ENCODE assay signal across 30 cellular contexts in genomic region chr7:155395176-155395797, GRCh38.
DNase-seq lines count a peak whose midpoint lies in the region; ATAC-seq and TF ChIP-seq lines count a peak whose summit lies in the region.
"Had no signal": no experiment of that assay in that cellular context is flagged by ENCODE, and none has a peak within 500 bp of the region (broad histone marks: within the 10 kb centered on the region; RNA-seq: fewer than 3 reads in every experiment).

No MANE protein-coding gene starts in this region.

- no peaks in the 10 kb centered on the region for H3K36me3 ChIP-seq in H7 (replicated peaks; ENCODE audit: control insufficient read depth, insufficient read depth, low read length)
- H3K36me3 ChIP-seq in neural progenitor cell, result no peaks in the 10 kb centered on the region
- H3K36me3 ChIP-seq: left lung, stomach, transverse colon had no signal

- no peaks in the 10 kb centered on the region for H3K4me1 ChIP-seq in neural progenitor cell
- H3K4me1 ChIP-seq: left lung, stomach, transverse colon had no signal

- H3F3A ChIP-seq in neural progenitor cell (ENCODE audit: low read depth), result no peaks in the 10 kb centered on the region

- H3K4me3 ChIP-seq in H7 (ENCODE audit: insufficient read depth, low read depth, low read length) (no peak overlapping the region), neural progenitor cell (no peak overlapping the region)
- H3K4me3 ChIP-seq: left lung, skin epidermis, stomach, transverse colon had no signal

- H3K27me3 Mint-ChIP-seq in neural progenitor cell (ENCODE audit: insufficient read depth, low read depth), result peaks cover 16% of the 10 kb centered on the region

- no peaks in the 10 kb centered on the region for H3K79me2 ChIP-seq in neural progenitor cell (ENCODE audit: low read depth)

- H3K27ac Mint-ChIP-seq in neural progenitor cell, result peak overlapping the region; percentile 63
- H3K27ac Mint-ChIP-seq: activated naive CD8-positive, alpha-beta T cell treated with anti-CD3 and anti-CD28 coated beads, Interleukin-2, amount 10 ng/mL, durations not matched to agents 7 days and 5 days; immature natural killer cell; T-helper 2 cell treated with Interferon-gamma antibody and Interleukin-4, amounts not matched to agents 5 μg/mL and 100 μg/mL, for 36 hours had no signal

- H3K27me3 ChIP-seq in H7 (ENCODE audit: control insufficient read depth, insufficient read depth, low read length) (no peaks in the 10 kb centered on the region), neural progenitor cell (peaks cover 67% of the 10 kb centered on the region)

- no peaks in the 10 kb centered on the region for H3K9me3 Mint-ChIP-seq in neural progenitor cell
- H3K9me3 Mint-ChIP-seq: activated naive CD8-positive, alpha-beta T cell treated with anti-CD3 and anti-CD28 coated beads, Interleukin-2, amount 10 ng/mL, durations not matched to agents 7 days and 5 days; immature natural killer cell; naive thymus-derived CD8-positive, alpha-beta T cell; T-helper 2 cell treated with Interferon-gamma antibody and Interleukin-4, amounts not matched to agents 5 μg/mL and 100 μg/mL, for 36 hours had no signal

- H3K9ac ChIP-seq in neural progenitor cell, result no peak overlapping the region
- H3K9ac ChIP-seq: KMS-11 had no signal

- no peak for ATAC-seq in GM18517 (IDR thresholded peaks at IDR 0.05; ENCODE audit: unreplicated experiment)
- ATAC-seq in GM21737 (IDR thresholded peaks at IDR 0.05; ENCODE audit: unreplicated experiment), result no peak
- ATAC-seq in GM21423 (IDR thresholded peaks at IDR 0.05; ENCODE audit: unreplicated experiment), result no peak
- ATAC-seq: left lung; naive thymus-derived CD8-positive, alpha-beta T cell had no signal

- peaks cover 22% of the 10 kb centered on the region for H3K4me1 Mint-ChIP-seq in neural progenitor cell
- H3K4me1 Mint-ChIP-seq: activated naive CD8-positive, alpha-beta T cell treated with anti-CD3 and anti-CD28 coated beads, Interleukin-2, amount 10 ng/mL, durations not matched to agents 7 days and 5 days; immature natural killer cell had no signal

- no peak for TF ChIP-seq CTCF in neural progenitor cell (IDR thresholded peaks at IDR 0.05)

- H3K4me3 Mint-ChIP-seq in neural progenitor cell, result no peak overlapping the region
- H3K4me3 Mint-ChIP-seq: activated naive CD8-positive, alpha-beta T cell treated with anti-CD3 and anti-CD28 coated beads, Interleukin-2, amount 10 ng/mL, durations not matched to agents 7 days and 5 days; immature natural killer cell; naive thymus-derived CD8-positive, alpha-beta T cell; T-helper 2 cell treated with Interferon-gamma antibody and Interleukin-4, amounts not matched to agents 5 μg/mL and 100 μg/mL, for 36 hours had no signal

- H3K9me3 ChIP-seq in neural progenitor cell (ENCODE audit: low read depth), result no peaks in the 10 kb centered on the region
- H3K9me3 ChIP-seq: left lung, stomach, transverse colon had no signal

- no peaks in the 10 kb centered on the region for H4K20me1 ChIP-seq in neural progenitor cell (ENCODE audit: low read depth)

- H3K36me3 Mint-ChIP-seq in neural progenitor cell, result no peaks in the 10 kb centered on the region
- H3K36me3 Mint-ChIP-seq: activated naive CD8-positive, alpha-beta T cell treated with anti-CD3 and anti-CD28 coated beads, Interleukin-2, amount 10 ng/mL, durations not matched to agents 7 days and 5 days; immature natural killer cell; naive thymus-derived CD8-positive, alpha-beta T cell had no signal

- H3K27ac ChIP-seq in neural progenitor cell, result no peak overlapping the region
- H3K27ac ChIP-seq: HL-60, KMS-11, left lung, skin epidermis, stomach, transverse colon had no signal

- H3K4me2 ChIP-seq in neural progenitor cell, result no peak overlapping the region
- H3K4me2 ChIP-seq: KMS-11 had no signal

- no peak overlapping the region for H2AFZ ChIP-seq in neural progenitor cell (replicated peaks)

- DNase-seq in Ammon's horn (ENCODE audit: low spot score) (peak; percentile 49), H7 (peak; percentile 60), cerebellar cortex (ENCODE audit: low spot score) (peak; percentile 34), neural progenitor cell (ENCODE audit: low spot score) (no peak)
- DNase-seq: ACHN; activated CD4-positive, alpha-beta T cell treated with anti-CD3 and anti-CD28 coated beads for 4 hours; activated CD8-positive, alpha-beta memory T cell treated with anti-CD3 and anti-CD28 coated beads for 24 hours; activated gamma-delta T cell; activated naive CD8-positive, alpha-beta T cell treated with anti-CD3 and anti-CD28 coated beads, Interleukin-2, amount 10 ng/mL, durations not matched to agents 7 days and 5 days; activated T-cell treated with anti-CD3 and anti-CD28 coated beads, Interleukin-2, amount 50 U/mL, for 1 hour; central memory CD4-positive, alpha-beta T cell; dermis blood vessel endothelial cell; DMS79 treated with DMSO at 0.1 percent for 48 hours; immature natural killer cell; left lung; naive thymus-derived CD8-positive, alpha-beta T cell; NCI-H187 treated with DMSO at 0.1 percent for 48 hours; NCI-H226; NCI-H774; occipital lobe; stimulated activated CD8-positive, alpha-beta memory T cell treated with anti-CD3 and anti-CD28 coated beads, Interleukin-4, amount 100 ng/mL, for 48 hours; stomach; transverse colon had no signal
